Comparison of ENCODE assay signal across 16 cellular contexts in the genomic region with DNA sequence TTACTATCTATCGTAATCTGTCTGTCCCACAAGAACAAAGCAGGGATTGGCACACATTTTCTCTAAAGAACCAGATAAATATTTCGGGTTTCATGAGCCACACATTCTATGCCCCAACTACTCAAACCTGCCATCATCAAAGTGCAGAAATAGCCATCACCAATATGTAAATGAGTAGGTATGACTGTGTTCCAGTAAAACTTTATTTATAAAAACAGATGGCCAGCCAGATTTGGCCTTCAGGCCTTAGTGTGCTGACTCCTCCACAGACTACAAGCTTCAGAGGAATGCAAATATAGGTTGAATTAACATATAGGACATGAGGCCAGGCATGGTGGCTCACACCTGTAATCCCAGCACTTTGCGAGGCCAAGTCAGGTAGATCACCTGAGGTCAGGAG. TPM values are rescaled to one million over a fixed set of nuclear protein-coding genes. Genes with fewer than 3 reads are reported as not detected.
DNase-seq lines count a peak whose midpoint lies in the region; ATAC-seq, FAIRE-seq and TF ChIP-seq lines count a peak whose summit lies in the region.
"Had no signal": no experiment of that assay in that cellular context is flagged by ENCODE, and none has a peak within 500 bp of the region (broad histone marks: within the 10 kb centered on the region; RNA-seq: fewer than 3 reads in every experiment).

No MANE protein-coding gene starts in this region.

- H3K9me3 ChIP-seq in HepG2 (ENCODE audit: low read length) (no peaks in the 10 kb centered on the region), right lobe of liver (no peaks in the 10 kb centered on the region), OCI-LY1 (ENCODE audit: low read length) (no peaks in the 10 kb centered on the region), GM12878 (replicated peaks; ENCODE audit: control insufficient read depth, insufficient read depth, low read length) (peaks cover 3% of the 10 kb centered on the region; the same call in 1 of the 3 replicates), lower lobe of right lung (no peaks in the 10 kb centered on the region)

- H2AFZ ChIP-seq in HepG2 (ENCODE audit: low read length) (no peak overlapping the region), OCI-LY1 (ENCODE audit: low read length) (no peak overlapping the region), GM12878 (ENCODE audit: control insufficient read depth, low read depth, low read length) (no peak overlapping the region)

- H3K79me2 ChIP-seq in HepG2 (ENCODE audit: insufficient read depth, low read length) (no peaks in the 10 kb centered on the region), OCI-LY1 (ENCODE audit: insufficient read depth, low read length) (no peaks in the 10 kb centered on the region), GM12878 (ENCODE audit: control insufficient read depth, insufficient read depth, low read length) (no peaks in the 10 kb centered on the region)

- H3K9ac ChIP-seq in HepG2 (ENCODE audit: insufficient read depth, low read depth, low read length) (no peak overlapping the region), OCI-LY1 (ENCODE audit: low read length) (no peak overlapping the region), GM12878 (ENCODE audit: control insufficient read depth, insufficient read depth, low read length) (no peak overlapping the region)
- H3K9ac ChIP-seq: BLaER1 had no signal

- ATAC-seq in HepG2 = no peak
- no peak for ATAC-seq in right lobe of liver
- no peak for ATAC-seq in GM12878
- ATAC-seq in lower lobe of right lung = no peak

- H3K9me2 ChIP-seq in OCI-LY1 (ENCODE audit: low read depth, low read length) = no peaks in the 10 kb centered on the region

- 43% methylated on average over 3 of the region's 3 CpGs for WGBS in HepG2 (ENCODE audit: low lambda C conversion rate)
- 88% methylated on average over 2 of the region's 3 CpGs for WGBS in right lobe of liver (ENCODE audit: insufficient coverage, low coverage, low lambda C conversion rate, missing lambda C conversion rate)
- WGBS in GM12878 (ENCODE audit: insufficient coverage, insufficient replicate concordance, low lambda C conversion rate, missing lambda C conversion rate) = 83% methylated on average over 3 of the region's 3 CpGs
- WGBS in lower leg skin, 2 donors = 97 to 98% methylated on average over 3 of the region's 3 CpGs

- H3K27ac ChIP-seq in HepG2 (ENCODE audit: extremely low read length, insufficient read depth, low read length) (no peak overlapping the region), right lobe of liver (no peak overlapping the region), OCI-LY1 (ENCODE audit: low read depth, low read length, poor library complexity, severe bottlenecking) (peak overlapping the region; percentile 52), GM12878 (ENCODE audit: control insufficient read depth, insufficient read depth) (no peak overlapping the region), lower lobe of right lung (no peak overlapping the region)
- H3K27ac ChIP-seq: BLaER1 had no signal

- H3K27me3 ChIP-seq in HepG2 (ENCODE audit: control insufficient read depth in 1 of 2, insufficient read depth in 2 of 2, low read length in 2 of 2) = no peaks in the 10 kb centered on the region; a peak in 2 of 5 replicates
- H3K27me3 ChIP-seq in right lobe of liver = no peaks in the 10 kb centered on the region
- H3K27me3 ChIP-seq in OCI-LY1 (ENCODE audit: insufficient read depth, low read length) = no peaks in the 10 kb centered on the region
- H3K27me3 ChIP-seq in GM12878 (replicated peaks in 1 of 2; ENCODE audit: control insufficient read depth in 2 of 2, insufficient read depth in 2 of 2, low read length in 1 of 2) = no peaks in the 10 kb centered on the region
- H3K27me3 ChIP-seq in lower lobe of right lung (ENCODE audit: low read depth) = no peaks in the 10 kb centered on the region
- H3K27me3 ChIP-seq: BLaER1 had no signal

- TF ChIP-seq POLR2A in HepG2 (IDR thresholded peaks at IDR 0.05; ENCODE audit: insufficient read depth in 1 of 2, low read depth in 2 of 2, low read length in 2 of 2) (no peak), right lobe of liver (IDR thresholded peaks at IDR 0.05) (no peak), GM12878 (IDR thresholded peaks at IDR 0.05; ENCODE audit: low read depth, low read length) (no peak), lower leg skin (IDR thresholded peaks at IDR 0.05) (no peak)

- H3K4me3 ChIP-seq in HepG2 (replicated peaks in 1 of 3; ENCODE audit: insufficient read depth in 1 of 3, low read depth in 2 of 3, low read length in 3 of 3) (no peak overlapping the region), right lobe of liver (no peak overlapping the region), OCI-LY1 (ENCODE audit: low read depth, low read length, poor library complexity, severe bottlenecking) (no peak overlapping the region), GM12878 (no peak overlapping the region), lower leg skin (ENCODE audit: low read depth, poor library complexity, severe bottlenecking) (no peak overlapping the region), lower lobe of right lung (no peak overlapping the region)
- H3K4me3 ChIP-seq: BLaER1 had no signal

- peaks cover 7% of the 10 kb centered on the region for H3F3A ChIP-seq in OCI-LY1 (ENCODE audit: insufficient read depth, low read length)

- POLR2A ChIA-PET in HepG2 (lab: Yijun Ruan, JAX) = no interaction called here
- POLR2A ChIA-PET in GM12878 (lab: Charles Lee) = no interaction called here

- H3K36me3 ChIP-seq in HepG2 (replicated peaks in 1 of 2; ENCODE audit: control insufficient read depth in 1 of 2, insufficient read depth in 2 of 2, low read length in 2 of 2) (no peaks in the 10 kb centered on the region), right lobe of liver (no peaks in the 10 kb centered on the region), OCI-LY1 (ENCODE audit: insufficient read depth, low read length) (no peaks in the 10 kb centered on the region), GM12878 (ENCODE audit: control insufficient read depth in 2 of 2, insufficient read depth in 2 of 2, low read length in 1 of 2) (no peaks in the 10 kb centered on the region), lower lobe of right lung (no peaks in the 10 kb centered on the region)

- H4K20me1 ChIP-seq in HepG2 (ENCODE audit: insufficient read depth, low read length) (no peaks in the 10 kb centered on the region), OCI-LY1 (ENCODE audit: insufficient read depth, low read length) (no peaks in the 10 kb centered on the region), GM12878 (ENCODE audit: control insufficient read depth, insufficient read depth) (no peaks in the 10 kb centered on the region)

- no peak for TF ChIP-seq RAD21 in HepG2 (CRISPR knock-in tag; IDR thresholded peaks at IDR 0.05)
- TF ChIP-seq RAD21 in GM12878 (IDR thresholded peaks at IDR 0.05; ENCODE audit: insufficient read depth, low read depth, low read length) = no peak

- RAD21 ChIA-PET in GM12878 (lab: Charles Lee; ENCODE audit: unreplicated experiment) = no interaction called here

- no peak for TF ChIP-seq EP300 in HepG2 (IDR thresholded peaks at IDR 0.05; ENCODE audit: low read depth in 2 of 2, low read length in 2 of 2)
- no peak for TF ChIP-seq EP300 in HepG2 (CRISPR knock-in tag; IDR thresholded peaks at IDR 0.05; ENCODE audit: borderline replicate concordance)
- TF ChIP-seq EP300 in GM12878 (IDR thresholded peaks at IDR 0.05; ENCODE audit: borderline replicate concordance in 1 of 2, control insufficient read depth in 1 of 2, low read depth in 2 of 2, low read length in 2 of 2) = no peak

- no peak for TF ChIP-seq CTCF in HepG2 (CRISPR knock-in tag; IDR thresholded peaks at IDR 0.05)
- no peak for TF ChIP-seq CTCF in right lobe of liver (IDR thresholded peaks at IDR 0.05)
- no peak for TF ChIP-seq CTCF in OCI-LY1 (IDR thresholded peaks at IDR 0.05; ENCODE audit: low read length)
- TF ChIP-seq CTCF in GM12878 (IDR thresholded peaks at IDR 0.05 in 2 of 3, conservative IDR thresholded peaks at IDR 0.05 in 1 of 3; ENCODE audit: control insufficient read depth in 2 of 3, extremely low read depth in 1 of 3, insufficient read depth in 1 of 3, low read depth in 3 of 3, low read length in 3 of 3) = no peak
- TF ChIP-seq CTCF in lower leg skin (IDR thresholded peaks at IDR 0.05) = no peak
- TF ChIP-seq CTCF in lower lobe of right lung (IDR thresholded peaks at IDR 0.05) = no peak

- CTCF ChIA-PET in HepG2 (lab: Yijun Ruan, JAX; ENCODE audit: low intra/inter-chr PET ratio, low total read pairs) = no interaction called here
- CTCF ChIA-PET in GM12878 (lab: Yijun Ruan, JAX) = no interaction called here

- intact Hi-C loops in HepG2 (cut with micrococcal nuclease; ENCODE audit: unreplicated experiment) = no loop called here
- intact Hi-C loops in right lobe of liver (cut with DNase I) = no loop called here
- intact Hi-C loops in GM12878 (cut with micrococcal nuclease; ENCODE audit: unreplicated experiment) = no loop called here
- intact Hi-C loops in lower leg skin (cut with DNase I; ENCODE audit: low total_unique reads) = no loop called here
- intact Hi-C loops in lower lobe of right lung (cut with DNase I) = no loop called here

- DNase-seq in HepG2 (ENCODE audit: low spot score) (no peak), right lobe of liver (no peak), GM12878 (ENCODE audit: low read depth, low spot score) (no peak), lower leg skin (ENCODE audit: low spot score in 2 of 2) (no peak), H4 (ENCODE audit: low spot score) (no peak), NCI-H187 treated with DMSO at 0.1 percent for 48 hours (lab: John Stamatoyannopoulos, UW) (no peak), lower lobe of right lung (no peak)
- DNase-seq: 8988T; Calu3; CD4-positive, alpha-beta memory T cell; DMS79; H9 had no signal

- no TSS peak for BruUV-seq in HepG2 (replicated peaks; lab: Mats Ljungman, UMichigan)
- BruUV-seq in GM12878 (replicated peaks; lab: Mats Ljungman, UMichigan) = no TSS peak

- H3K4me1 ChIP-seq in HepG2 (ENCODE audit: insufficient read depth, low read length) = peaks cover 49% of the 10 kb centered on the region
- no peaks in the 10 kb centered on the region for H3K4me1 ChIP-seq in right lobe of liver
- peaks cover 36% of the 10 kb centered on the region for H3K4me1 ChIP-seq in OCI-LY1 (ENCODE audit: insufficient read depth, low read length, severe bottlenecking)
- H3K4me1 ChIP-seq in GM12878 (ENCODE audit: control insufficient read depth, insufficient read depth, low read length) = peaks cover 12% of the 10 kb centered on the region
- H3K4me1 ChIP-seq in lower lobe of right lung = peaks cover 12% of the 10 kb centered on the region

- FAIRE-seq in HepG2 (lab: Jason Lieb, UNC) = no peak
- FAIRE-seq in GM12878 (lab: Jason Lieb, UNC) = no peak
- FAIRE-seq: GM12891, GM19239 had no signal

- H3K4me2 ChIP-seq in HepG2 (ENCODE audit: low read depth, low read length) (no peak overlapping the region), OCI-LY1 (ENCODE audit: low read length) (no peak overlapping the region), GM12878 (ENCODE audit: control insufficient read depth, insufficient read depth) (no peak overlapping the region)
- H3K4me2 ChIP-seq: BLaER1 had no signal

- in situ Hi-C loops in HepG2 (cut with HindIII; ENCODE audit: extremely low pct_ligation_motif_present, low pct_unique_long_range_greater_than_20kb) (no loop called here), GM12878 (cut with MboI) (no loop called here)

- SMC1A ChIA-PET in GM12878 (lab: Charles Lee; ENCODE audit: uncharacterized antibody, unreplicated experiment) = no interaction called here

RNA-seq across cellular contexts. Expression of a gene that starts 8.9 kb away (rescaled TPM):
- total RNA-seq in HepG2 (2016; rRNA removed; fragmentation: Illumina TruSeq; extraction: Trizol) (71.3 and 91.1 TPM in 2 replicates), right lobe of liver (10 to 100 TPM; 12.6 to 37.3 (median 24.4) TPM), GM12878 (2014; rRNA removed) (87.7 and 114 TPM in 2 replicates), GM12878 (2014; rRNA removed; fragmentation: Illumina TruSeq; extraction: Trizol) (67.2 and 70.0 TPM in 2 replicates), GM12878 (2021) (221 and 238 TPM in 2 replicates), lower leg skin (10 to 100 TPM; 13.2 to 38.4 (median 32.0) TPM), lower lobe of right lung (65.5 TPM)
- 19.2 and 22.3 TPM in 2 replicates for total RNA-seq in HepG2 (2016; cell fraction: cytosol; rRNA removed; fragmentation: Illumina TruSeq; extraction: Trizol; ENCODE audit: low read depth)
- total RNA-seq in HepG2 (2016; cell fraction: insoluble cytoplasmic fraction; rRNA removed; fragmentation: Illumina TruSeq; extraction: Trizol) = 56.4 and 79.8 TPM in 2 replicates
- total RNA-seq in HepG2 (2016; cell fraction: membrane; rRNA removed; fragmentation: Illumina TruSeq; extraction: Trizol) = 22.8 and 25.9 TPM in 2 replicates
- 75.7 and 86.8 TPM in 2 replicates for total RNA-seq in HepG2 (2016; cell fraction: nucleus; rRNA removed; fragmentation: Illumina TruSeq; extraction: Trizol)
- polyA plus RNA-seq in HepG2 (2011; rRNA removed) (24.5 and 31.2 TPM in 2 replicates), GM12878 (2011; rRNA removed) (100 and 130 TPM in 2 replicates), GM12878 (2014; fragmentation: Illumina TruSeq; extraction: Trizol) (132 and 137 TPM in 2 replicates), GM12878 (2014; fragmentation: Nextera tagmentation; extraction: Ambion mirVana) (100 to 1,000 TPM; 128 to 149 TPM), GM12878 (2014; rRNA removed) (107 and 126 TPM in 2 replicates), GM12878 (2016; fragmentation: Nextera tagmentation; extraction: Ambion mirVana) (100 to 1,000 TPM; 280 to 290 TPM)
- 8.4 and 10.3 TPM in 2 replicates for polyA plus RNA-seq in HepG2 (2011; cell fraction: cytosol; rRNA removed)
- 93.5 and 117 TPM in 2 replicates for polyA plus RNA-seq in HepG2 (2011; cell fraction: nucleus; rRNA removed)
- polyA plus RNA-seq in HepG2 (2012) = 44.7 and 63.7 TPM in 2 replicates
- 4.3 and 4.9 TPM in 2 replicates for polyA plus RNA-seq in HepG2 (2016; cell fraction: cytosol; fragmentation: Illumina TruSeq; extraction: Trizol; ENCODE audit: low read depth)
- 51.8 and 69.6 TPM in 2 replicates for polyA plus RNA-seq in HepG2 (2016; cell fraction: insoluble cytoplasmic fraction; fragmentation: Illumina TruSeq; extraction: Trizol; ENCODE audit: low read depth)
- polyA plus RNA-seq in HepG2 (2016; cell fraction: membrane; fragmentation: Illumina TruSeq; extraction: Trizol; ENCODE audit: low read depth) = 11.8 and 13.3 TPM in 2 replicates
- polyA plus RNA-seq in HepG2 (2016; cell fraction: nucleus; fragmentation: Illumina TruSeq; extraction: Trizol; ENCODE audit: insufficient read depth, low read depth) = 227 and 231 TPM in 2 replicates
- polyA minus RNA-seq in HepG2 (2011; rRNA and poly(A)+ RNA removed; ENCODE audit: low replicate concordance) = 52.1 and 125 TPM in 2 replicates
- polyA minus RNA-seq in HepG2 (2011; cell fraction: cytosol; rRNA and poly(A)+ RNA removed) = 28.0 and 28.5 TPM in 2 replicates
- 40.2 and 40.9 TPM in 2 replicates for polyA minus RNA-seq in HepG2 (2011; cell fraction: nucleus; rRNA and poly(A)+ RNA removed)
- 263 and 295 TPM in 2 replicates for total RNA-seq in GM12878 (2013; cell fraction: nucleolus; rRNA removed)
- polyA plus RNA-seq in GM12878 (2011; ENCODE audit: low read depth) = 71.5 TPM
- polyA plus RNA-seq in GM12878 (2011; cell fraction: cytosol; rRNA removed) = 75.3 and 81.4 TPM in 2 replicates
- polyA plus RNA-seq in GM12878 (2011; cell fraction: nucleus; rRNA removed) = 356 and 514 TPM in 2 replicates
- 113 and 151 TPM in 2 replicates for polyA plus RNA-seq in GM12878 (2012)
- polyA minus RNA-seq in GM12878 (2011; rRNA and poly(A)+ RNA removed) = 105 and 125 TPM in 2 replicates
- 67.9 and 73.8 TPM in 2 replicates for polyA minus RNA-seq in GM12878 (2011; cell fraction: cytosol; rRNA and poly(A)+ RNA removed)
- 91.4 and 160 TPM in 2 replicates for polyA minus RNA-seq in GM12878 (2011; cell fraction: nucleus; rRNA and poly(A)+ RNA removed)
- total RNA-seq in H4 (2014; rRNA removed; shearing (Covaris generic)) = 56.5 and 102 TPM in 2 replicates

RNA-seq across cellular contexts. Expression of a gene that starts 27.4 kb away (rescaled TPM):
- total RNA-seq in HepG2 (2016; rRNA removed; fragmentation: Illumina TruSeq; extraction: Trizol) (0.93 and 1.3 TPM in 2 replicates), right lobe of liver (1 to 10 TPM; 1.7 to 6.6 (median 4.1) TPM), GM12878 (2014; rRNA removed) (13.0 and 13.3 TPM in 2 replicates), GM12878 (2014; rRNA removed; fragmentation: Illumina TruSeq; extraction: Trizol) (9.3 and 9.8 TPM in 2 replicates), GM12878 (2021) (19.1 and 19.6 TPM in 2 replicates), lower leg skin (10 to 100 TPM in 2 of 4 donors, 1 to 10 TPM in 2; 4.5 to 11.4 (median 8.2) TPM), lower lobe of right lung (15.4 TPM)
- total RNA-seq in HepG2 (2016; cell fraction: cytosol; rRNA removed; fragmentation: Illumina TruSeq; extraction: Trizol; ENCODE audit: low read depth) = 0.26 and 0.51 TPM in 2 replicates
- total RNA-seq in HepG2 (2016; cell fraction: insoluble cytoplasmic fraction; rRNA removed; fragmentation: Illumina TruSeq; extraction: Trizol) = 0.77 and 1.4 TPM in 2 replicates
- total RNA-seq in HepG2 (2016; cell fraction: membrane; rRNA removed; fragmentation: Illumina TruSeq; extraction: Trizol) = 1.2 and 1.4 TPM in 2 replicates
- total RNA-seq in HepG2 (2016; cell fraction: nucleus; rRNA removed; fragmentation: Illumina TruSeq; extraction: Trizol) = 0.66 and 1.0 TPM in 2 replicates
- polyA plus RNA-seq in HepG2 (2011; rRNA removed) (0.91 and 1.2 TPM in 2 replicates), GM12878 (2011; rRNA removed) (14.4 and 26.8 TPM in 2 replicates), GM12878 (2014; fragmentation: Illumina TruSeq; extraction: Trizol) (6.3 and 7.1 TPM in 2 replicates), GM12878 (2014; fragmentation: Nextera tagmentation; extraction: Ambion mirVana) (1 to 10 TPM; 4.9 to 9.6 TPM), GM12878 (2014; rRNA removed) (9.9 and 10.9 TPM in 2 replicates), GM12878 (2016; fragmentation: Nextera tagmentation; extraction: Ambion mirVana) (10 to 100 TPM; 18.6 to 20.6 TPM)
- 1.1 and 1.2 TPM in 2 replicates for polyA plus RNA-seq in HepG2 (2011; cell fraction: cytosol; rRNA removed)
- 0.51 and 0.69 TPM in 2 replicates for polyA plus RNA-seq in HepG2 (2011; cell fraction: nucleus; rRNA removed)
- polyA plus RNA-seq in HepG2 (2012) = 0.59 and 0.71 TPM in 2 replicates
- polyA plus RNA-seq in HepG2 (2016; cell fraction: cytosol; fragmentation: Illumina TruSeq; extraction: Trizol; ENCODE audit: low read depth) = 0.19 and 0.20 TPM in 2 replicates
- 0.53 and 0.66 TPM in 2 replicates for polyA plus RNA-seq in HepG2 (2016; cell fraction: insoluble cytoplasmic fraction; fragmentation: Illumina TruSeq; extraction: Trizol; ENCODE audit: low read depth)
- 0.55 and 0.86 TPM in 2 replicates for polyA plus RNA-seq in HepG2 (2016; cell fraction: membrane; fragmentation: Illumina TruSeq; extraction: Trizol; ENCODE audit: low read depth)
- 1.1 and 1.4 TPM in 2 replicates for polyA plus RNA-seq in HepG2 (2016; cell fraction: nucleus; fragmentation: Illumina TruSeq; extraction: Trizol; ENCODE audit: insufficient read depth, low read depth)
- 10.2 and 10.5 TPM in 2 replicates for polyA minus RNA-seq in HepG2 (2011; rRNA and poly(A)+ RNA removed; ENCODE audit: low replicate concordance)
- 2.3 and 2.4 TPM in 2 replicates for polyA minus RNA-seq in HepG2 (2011; cell fraction: cytosol; rRNA and poly(A)+ RNA removed)
- 0.77 and 0.99 TPM in 2 replicates for polyA minus RNA-seq in HepG2 (2011; cell fraction: nucleus; rRNA and poly(A)+ RNA removed)
- 47.7 and 53.8 TPM in 2 replicates for total RNA-seq in GM12878 (2013; cell fraction: nucleolus; rRNA removed)
- 8.8 TPM for polyA plus RNA-seq in GM12878 (2011; ENCODE audit: low read depth)
- polyA plus RNA-seq in GM12878 (2011; cell fraction: cytosol; rRNA removed) = 39.3 and 44.0 TPM in 2 replicates
- 20.3 and 21.5 TPM in 2 replicates for polyA plus RNA-seq in GM12878 (2011; cell fraction: nucleus; rRNA removed)
- polyA plus RNA-seq in GM12878 (2012) = 12.5 and 18.2 TPM in 2 replicates
- 79.8 and 118 TPM in 2 replicates for polyA minus RNA-seq in GM12878 (2011; rRNA and poly(A)+ RNA removed)
- polyA minus RNA-seq in GM12878 (2011; cell fraction: cytosol; rRNA and poly(A)+ RNA removed) = 38.6 and 43.2 TPM in 2 replicates
- 11.7 and 20.7 TPM in 2 replicates for polyA minus RNA-seq in GM12878 (2011; cell fraction: nucleus; rRNA and poly(A)+ RNA removed)
- total RNA-seq in H4 (2014; rRNA removed; shearing (Covaris generic)) = 1.7 and 3.0 TPM in 2 replicates

RNA-seq across cellular contexts. Expression of a gene that starts 48.3 kb away (rescaled TPM):
- total RNA-seq in HepG2 (2016; rRNA removed; fragmentation: Illumina TruSeq; extraction: Trizol) (36.7 and 40.6 TPM in 2 replicates), right lobe of liver (100 to 1,000 TPM in 1 of 6 experiments, 10 to 100 TPM in 5; 33.7 to 109 (median 38.2) TPM), GM12878 (2014; rRNA removed) (196 and 221 TPM in 2 replicates), GM12878 (2014; rRNA removed; fragmentation: Illumina TruSeq; extraction: Trizol) (36.4 and 44.4 TPM in 2 replicates), GM12878 (2021) (162 and 169 TPM in 2 replicates), lower leg skin (10 to 100 TPM; 77.2 to 90.8 (median 83.5) TPM), lower lobe of right lung (40.3 TPM)
- 27.9 and 28.7 TPM in 2 replicates for total RNA-seq in HepG2 (2016; cell fraction: cytosol; rRNA removed; fragmentation: Illumina TruSeq; extraction: Trizol; ENCODE audit: low read depth)
- 31.8 and 42.1 TPM in 2 replicates for total RNA-seq in HepG2 (2016; cell fraction: insoluble cytoplasmic fraction; rRNA removed; fragmentation: Illumina TruSeq; extraction: Trizol)
- 31.0 and 33.7 TPM in 2 replicates for total RNA-seq in HepG2 (2016; cell fraction: membrane; rRNA removed; fragmentation: Illumina TruSeq; extraction: Trizol)
- total RNA-seq in HepG2 (2016; cell fraction: nucleus; rRNA removed; fragmentation: Illumina TruSeq; extraction: Trizol) = 19.4 and 26.7 TPM in 2 replicates
- polyA plus RNA-seq in HepG2 (2011; rRNA removed) (42.5 and 45.4 TPM in 2 replicates), GM12878 (2011; rRNA removed) (16.6 and 56.2 TPM in 2 replicates), GM12878 (2014; fragmentation: Illumina TruSeq; extraction: Trizol) (9.5 and 44.4 TPM in 2 replicates), GM12878 (2014; fragmentation: Nextera tagmentation; extraction: Ambion mirVana) (1 to 10 TPM in 1 of 2 experiments, under 1 TPM in 1; 0.79 to 5.8 TPM), GM12878 (2014; rRNA removed) (174 and 217 TPM in 2 replicates), GM12878 (2016; fragmentation: Nextera tagmentation; extraction: Ambion mirVana) (100 to 1,000 TPM; 183 to 186 TPM)
- polyA plus RNA-seq in HepG2 (2011; cell fraction: cytosol; rRNA removed) = 43.4 and 60.6 TPM in 2 replicates
- polyA plus RNA-seq in HepG2 (2011; cell fraction: nucleus; rRNA removed) = 90.6 and 101 TPM in 2 replicates
- polyA plus RNA-seq in HepG2 (2012) = 32.0 and 46.2 TPM in 2 replicates
- polyA plus RNA-seq in HepG2 (2016; cell fraction: cytosol; fragmentation: Illumina TruSeq; extraction: Trizol; ENCODE audit: low read depth) = 69.8 and 81.5 TPM in 2 replicates
- polyA plus RNA-seq in HepG2 (2016; cell fraction: insoluble cytoplasmic fraction; fragmentation: Illumina TruSeq; extraction: Trizol; ENCODE audit: low read depth) = 76.0 and 88.0 TPM in 2 replicates
- polyA plus RNA-seq in HepG2 (2016; cell fraction: membrane; fragmentation: Illumina TruSeq; extraction: Trizol; ENCODE audit: low read depth) = 72.3 and 74.6 TPM in 2 replicates
- 80.4 and 81.9 TPM in 2 replicates for polyA plus RNA-seq in HepG2 (2016; cell fraction: nucleus; fragmentation: Illumina TruSeq; extraction: Trizol; ENCODE audit: insufficient read depth, low read depth)
- polyA minus RNA-seq in HepG2 (2011; rRNA and poly(A)+ RNA removed; ENCODE audit: low replicate concordance) = 34.7 and 41.5 TPM in 2 replicates
- polyA minus RNA-seq in HepG2 (2011; cell fraction: cytosol; rRNA and poly(A)+ RNA removed) = 14.2 and 20.8 TPM in 2 replicates
- 15.0 and 15.5 TPM in 2 replicates for polyA minus RNA-seq in HepG2 (2011; cell fraction: nucleus; rRNA and poly(A)+ RNA removed)
- 37.1 and 41.1 TPM in 2 replicates for total RNA-seq in GM12878 (2013; cell fraction: nucleolus; rRNA removed)
- 22.8 TPM for polyA plus RNA-seq in GM12878 (2011; ENCODE audit: low read depth)
- polyA plus RNA-seq in GM12878 (2011; cell fraction: cytosol; rRNA removed) = 127 and 134 TPM in 2 replicates
- 148 and 198 TPM in 2 replicates for polyA plus RNA-seq in GM12878 (2011; cell fraction: nucleus; rRNA removed)
- polyA plus RNA-seq in GM12878 (2012) = 88.5 and 90.8 TPM in 2 replicates
- 19.6 and 29.7 TPM in 2 replicates for polyA minus RNA-seq in GM12878 (2011; rRNA and poly(A)+ RNA removed)
- polyA minus RNA-seq in GM12878 (2011; cell fraction: cytosol; rRNA and poly(A)+ RNA removed) = 24.2 and 28.3 TPM in 2 replicates
- polyA minus RNA-seq in GM12878 (2011; cell fraction: nucleus; rRNA and poly(A)+ RNA removed) = 20.2 and 32.4 TPM in 2 replicates
- 54.6 and 59.5 TPM in 2 replicates for total RNA-seq in H4 (2014; rRNA removed; shearing (Covaris generic))
